ENCODE assay signal across 1 cellular context in genomic region chr15:47773163-47773562, GRCh38.
TF ChIP-seq lines count a peak whose summit lies in the region.

No MANE protein-coding gene starts in this region.

TF ChIP-seq in HEK293, 187 proteins besides CTCF, POLR2A, EP300 and RAD21 (continued from another document):
- TF ChIP-seq INSM2 (tag by site-specific recombination; IDR thresholded peaks at IDR 0.05) (peak; percentile 50; the same call in 1 of the 2 replicates), ZNF629 (tag by site-specific recombination; IDR thresholded peaks at IDR 0.05) (peak; percentile 89), ZNF132 (tag by site-specific recombination; IDR thresholded peaks at IDR 0.05; ENCODE audit: borderline replicate concordance) (no peak), ZNF354C (tag by site-specific recombination; IDR thresholded peaks at IDR 0.05; ENCODE audit: borderline replicate concordance, low read depth) (no peak), FEZF1 (tag by site-specific recombination; IDR thresholded peaks at IDR 0.05) (peak; percentile 45; the same call in 1 of the 2 replicates), ZNF133 (tag by site-specific recombination; IDR thresholded peaks at IDR 0.05) (peak; percentile 69), PRDM6 (tag by site-specific recombination; IDR thresholded peaks at IDR 0.05) (peak; percentile 82), PRDM10 (tag by site-specific recombination; IDR thresholded peaks at IDR 0.05) (peak; percentile 88), ZBTB44 (tag by site-specific recombination; IDR thresholded peaks at IDR 0.05) (peak; percentile 36; the same call in 1 of the 2 replicates)
